16 cellular contexts compared by ENCODE assay signal in genomic region chr10:90417056-90417455, GRCh38.
DNase-seq lines count a peak whose midpoint lies in the region; ATAC-seq and TF ChIP-seq lines count a peak whose summit lies in the region.
"Had no signal": no experiment of that assay in that cellular context is flagged by ENCODE, and none has a peak within 500 bp of the region (broad histone marks: within the 10 kb centered on the region; RNA-seq: fewer than 3 reads in every experiment).

No MANE protein-coding gene starts in this region.

- H3K79me1 ChIP-seq in IMR-90 (ENCODE audit: low read depth in 1 of 2, low read length in 2 of 2): no peaks in the 10 kb centered on the region

- H4K5ac ChIP-seq in IMR-90 (ENCODE audit: low read depth, low read length): no peak overlapping the region

- CTCF ChIA-PET in AG04449 (lab: Yijun Ruan, JAX) (no interaction called here), IMR-90 (lab: Yijun Ruan, JAX) (no interaction called here)

- dilution Hi-C loops in IMR-90 (cut with HindIII; ENCODE audit: low sequenced_read_pairs, unreplicated experiment): no loop called here

- ATAC-seq in IMR-90 (ENCODE audit: low read depth): peak; percentile 55
- ATAC-seq in GM19328 (IDR thresholded peaks at IDR 0.05; ENCODE audit: unreplicated experiment): no peak
- ATAC-seq: activated T-cell treated with anti-CD3 and anti-CD28 coated beads, Interleukin-2, amount 50 U/mL, for 72 hours; lower lobe of right lung had no signal

- H3K23ac ChIP-seq in IMR-90 (ENCODE audit: low read depth, low read length): no peak overlapping the region

- H3K4me1 ChIP-seq in IMR-90 (ENCODE audit: control insufficient read depth, insufficient read depth, low read length) (peaks cover 10% of the 10 kb centered on the region), esophagus squamous epithelium (peaks cover 0 to 5% (median 0%) of the 10 kb centered on the region in 3 donors), spleen (no peaks in the 10 kb centered on the region)
- H3K4me1 ChIP-seq: lower lobe of right lung, thyroid gland had no signal

- no CpG with 5 or more reads among the region's 3 CpGs for WGBS in IMR-90 (ENCODE audit: extremely low coverage in 2 of 2, insufficient read length in 1 of 2), 2 experiments
- 20 to 37% methylated on average over 3 of the region's 3 CpGs for WGBS in esophagus squamous epithelium, 2 donors
- 55 to 65% (median 59%) methylated on average over 3 of the region's 3 CpGs for WGBS in spleen, 5 donors

- no peak overlapping the region for H3K4me3 ChIP-seq in AG04449 (ENCODE audit: low read depth, low read length)
- H3K4me3 ChIP-seq in IMR-90 (ENCODE audit: insufficient read depth, low read depth, low read length): no peak overlapping the region
- no peak overlapping the region for H3K4me3 ChIP-seq in astrocyte of the spinal cord (ENCODE audit: low read depth, low read length)
- no peak overlapping the region for H3K4me3 ChIP-seq in esophagus squamous epithelium
- H3K4me3 ChIP-seq in spleen: no peak overlapping the region
- H3K4me3 ChIP-seq: lower lobe of right lung, thyroid gland had no signal

- TF ChIP-seq POLR2A in IMR-90 (IDR thresholded peaks at IDR 0.05; ENCODE audit: low read depth, low read length) (no peak), esophagus squamous epithelium (IDR thresholded peaks at IDR 0.05) (no peak), spleen (IDR thresholded peaks at IDR 0.05) (no peak)

- no peak overlapping the region for H3K9ac ChIP-seq in IMR-90 (ENCODE audit: low read depth, low read length)

- H3K36me3 ChIP-seq in IMR-90 (ENCODE audit: control insufficient read depth, insufficient read depth, low read length): no peaks in the 10 kb centered on the region
- H3K36me3 ChIP-seq in esophagus squamous epithelium: no peaks in the 10 kb centered on the region
- no peaks in the 10 kb centered on the region for H3K36me3 ChIP-seq in spleen
- H3K36me3 ChIP-seq: lower lobe of right lung, thyroid gland had no signal

- no peaks in the 10 kb centered on the region for H3K9me3 ChIP-seq in IMR-90 (ENCODE audit: control insufficient read depth, insufficient read depth, low read length)
- no peaks in the 10 kb centered on the region for H3K9me3 ChIP-seq in esophagus squamous epithelium
- peaks cover 0 to under 1% (median 0%) of the 10 kb centered on the region in 8 donors for H3K9me3 ChIP-seq in spleen
- H3K9me3 ChIP-seq: lower lobe of right lung, thyroid gland had no signal

- no peak overlapping the region for H2BK15ac ChIP-seq in IMR-90 (ENCODE audit: low read depth, low read length)

- no TSS peak for BruUV-seq in IMR-90 (replicated peaks; lab: Mats Ljungman, UMichigan)

- H3K27ac ChIP-seq in IMR-90 (ENCODE audit: insufficient read depth, low read length): no peak overlapping the region
- no peak overlapping the region for H3K27ac ChIP-seq in esophagus squamous epithelium
- H3K27ac ChIP-seq in spleen: no peak overlapping the region
- H3K27ac ChIP-seq: lower lobe of right lung, thyroid gland had no signal

- no peak overlapping the region for H4K8ac ChIP-seq in IMR-90 (ENCODE audit: low read depth in 2 of 2, low read length in 2 of 2)

- H4K20me1 ChIP-seq in IMR-90 (ENCODE audit: insufficient read depth, low read length): no peaks in the 10 kb centered on the region

- H3K18ac ChIP-seq in IMR-90 (ENCODE audit: low read depth, low read length): no peak overlapping the region

- no peak overlapping the region for H2AK5ac ChIP-seq in IMR-90 (ENCODE audit: low read depth, low read length)

- POLR2A ChIA-PET in AG04449 (lab: Yijun Ruan, JAX): no interaction called here
- POLR2A ChIA-PET in IMR-90 (lab: Charles Lee; ENCODE audit: unreplicated experiment): no interaction called here

- no peak overlapping the region for H2AK9ac ChIP-seq in IMR-90 (replicated peaks; ENCODE audit: low read depth, low read length, poor library complexity)

- in situ Hi-C loops in IMR-90 (cut with MboI; ENCODE audit: low sequenced_read_pairs): no loop called here
- in situ Hi-C loops in astrocyte of the spinal cord (cut with HindIII; ENCODE audit: low sequenced_read_pairs): no loop called here

- TF ChIP-seq CTCF in AG04449 (IDR thresholded peaks at IDR 0.05; ENCODE audit: insufficient read depth, low read length, missing control alignments) (no peak), IMR-90 (conservative IDR thresholded peaks at IDR 0.05; ENCODE audit: low read depth, low read length) (no peak), astrocyte of the spinal cord (IDR thresholded peaks at IDR 0.05; ENCODE audit: low read depth, low read length) (no peak), esophagus squamous epithelium (IDR thresholded peaks at IDR 0.05) (no peak), spleen (IDR thresholded peaks at IDR 0.05 in 8 of 11, conservative IDR thresholded peaks at IDR 0.05 in 3 of 11) (no peak)

- H2BK5ac ChIP-seq in IMR-90 (ENCODE audit: low read depth, low read length, poor library complexity, severe bottlenecking): peak overlapping the region; percentile 47

- H3K14ac ChIP-seq in IMR-90 (replicated peaks; ENCODE audit: low read depth, low read length): no peak overlapping the region

- no peak overlapping the region; the same call in 1 of the 2 replicates for H3K56ac ChIP-seq in IMR-90 (ENCODE audit: extremely low read depth, insufficient read depth, low read length)

- DNase-seq in AG04449 (ENCODE audit: low read depth, low spot score) (peak; percentile 47), IMR-90 (peak; percentile 90), astrocyte of the spinal cord (ENCODE audit: low read depth, low spot score) (peak; percentile 72), glomerular visceral epithelial cell (ENCODE audit: extremely low spot score) (peak; percentile 10), esophagus squamous epithelium (lab: John Stamatoyannopoulos, UW) (no peak), AG08396 (ENCODE audit: low spot score) (no peak), spleen (no peak)
- DNase-seq: activated CD4-positive, alpha-beta T cell treated with anti-CD3 and anti-CD28 coated beads, Interleukin-2, amount 50 U/mL, for 48 hours; activated T-cell treated with anti-CD3 and anti-CD28 coated beads, Interleukin-2, amount 50 U/mL, for 72 hours; lower lobe of right lung; NCI-H1092 treated with DMSO at 0.1 percent for 48 hours; nephron progenitor cell; retina; stimulated activated CD4-positive, alpha-beta T cell treated with anti-CD3 and anti-CD28 coated beads, Interleukin-4, amount 100 ng/mL, for 1 hour had no signal

- no peak overlapping the region for H4K91ac ChIP-seq in IMR-90 (ENCODE audit: insufficient read depth, low read depth, low read length)

- peaks cover 6% of the 10 kb centered on the region for H3K9me1 ChIP-seq in IMR-90 (ENCODE audit: insufficient read depth, low read length)

- no peak for TF ChIP-seq RAD21 in IMR-90 (IDR thresholded peaks at IDR 0.05; ENCODE audit: low read length)

- no peak overlapping the region for H2BK20ac ChIP-seq in IMR-90 (ENCODE audit: low read depth, low read length)

- H3K4me2 ChIP-seq in IMR-90 (ENCODE audit: low read depth, low read length): no peak overlapping the region

- H3K4ac ChIP-seq in IMR-90 (ENCODE audit: low read depth, low read length): no peak overlapping the region

- intact Hi-C loops in IMR-90 (cut with micrococcal nuclease): loop anchor here (5.0 kb wide), 1 partner anchor 95 kb away; no protein-coding TSS in a partner anchor
- intact Hi-C loops in esophagus squamous epithelium (cut with DNase I): no loop called here
- intact Hi-C loops in spleen (cut with DNase I; ENCODE audit: low total_unique reads): no loop called here

- no peak overlapping the region for H2AFZ ChIP-seq in IMR-90 (replicated peaks; ENCODE audit: low read length, poor library complexity)

- H3K27me3 ChIP-seq in IMR-90 (ENCODE audit: control insufficient read depth, insufficient read depth, low read length) (no peaks in the 10 kb centered on the region), esophagus squamous epithelium (no peaks in the 10 kb centered on the region), spleen (replicated peaks in 1 of 7) (no peaks in the 10 kb centered on the region)
- H3K27me3 ChIP-seq: thyroid gland had no signal

- no peak overlapping the region for H2BK120ac ChIP-seq in IMR-90 (ENCODE audit: low read depth, low read length)

TF ChIP-seq in IMR-90, 13 proteins besides CTCF, POLR2A, EP300 and RAD21:
- TF ChIP-seq NFE2L2 (IDR thresholded peaks at IDR 0.05; ENCODE audit: low read depth, low read length) (no peak), MXI1 (IDR thresholded peaks at IDR 0.05; ENCODE audit: borderline replicate concordance, low read depth, low read length) (0 out of 2 replicates have a peak, but pooled peaks have one; percentile 22), FOS (IDR thresholded peaks at IDR 0.05; ENCODE audit: low read depth, low read length) (peak; percentile 62; the same call in 1 of the 2 replicates), CEBPB (IDR thresholded peaks at IDR 0.05; ENCODE audit: low read depth, low read length) (peak; percentile 99)

Comparison
In these comparisons a context has a peak if more than half of its experiments do, and no peak if none do; other contexts are left out.
1. DNase-seq: peak in AG04449 (single experiment), IMR-90 (single experiment), astrocyte of the spinal cord (single experiment) and glomerular visceral epithelial cell (single experiment); none in esophagus squamous epithelium (single experiment), AG08396 (single experiment) and spleen (single experiment).